23 cellular contexts compared by ENCODE assay signal in the genomic region with DNA sequence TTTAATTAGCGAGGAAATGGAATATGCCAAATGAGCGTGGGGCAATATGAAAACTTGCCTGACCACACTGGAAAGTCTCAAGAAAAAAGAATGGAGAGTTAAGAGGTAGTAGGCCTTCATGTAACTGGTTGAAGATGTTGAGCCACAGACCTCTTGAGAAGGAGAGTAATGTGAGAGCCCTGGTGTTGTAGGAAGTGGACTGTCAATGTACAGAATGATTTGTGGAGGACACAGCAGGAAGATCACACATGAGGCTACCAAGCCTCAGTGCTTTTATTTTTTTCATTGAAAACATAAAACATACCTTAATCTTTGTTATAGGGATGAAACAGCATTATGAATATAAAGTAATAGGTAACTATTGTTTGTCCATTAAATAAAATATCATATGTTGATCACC.
DNase-seq lines count a peak whose midpoint lies in the region; ATAC-seq, FAIRE-seq and TF ChIP-seq lines count a peak whose summit lies in the region.
"Had no signal": no experiment of that assay in that cellular context is flagged by ENCODE, and none has a peak within 500 bp of the region (broad histone marks: within the 10 kb centered on the region; RNA-seq: fewer than 3 reads in every experiment).

No MANE protein-coding gene starts in this region.

- TF ChIP-seq RAD21 in K562 (CRISPR knock-in tag; conservative IDR thresholded peaks at IDR 0.05 in 1 of 2, IDR thresholded peaks at IDR 0.05 in 1 of 2) = no peak

- in situ Hi-C loops in K562 (cut with MboI) = no loop called here

- H2AFZ ChIP-seq in K562 (ENCODE audit: low read depth, low read length) = peak overlapping the region; percentile 38; the same call in 1 of the 2 replicates

- no peaks in the 10 kb centered on the region for H3K9me3 Mint-ChIP-seq in activated CD4-positive, alpha-beta T cell treated with anti-CD3 and anti-CD28 coated beads, Interleukin-2, amount 10 ng/mL, durations not matched to agents 24 days and 14 days
- H3K9me3 Mint-ChIP-seq: CD4-positive, alpha-beta T cell had no signal

- no TSS peak for BruUV-seq in K562 (replicated peaks; lab: Mats Ljungman, UMichigan)

- no peak for TF ChIP-seq EP300 in K562 (IDR thresholded peaks at IDR 0.05; ENCODE audit: low read length)

- H3K36me3 Mint-ChIP-seq in activated CD4-positive, alpha-beta T cell treated with anti-CD3 and anti-CD28 coated beads, Interleukin-2, amount 10 ng/mL, durations not matched to agents 24 days and 14 days (ENCODE audit: low read depth) = no peaks in the 10 kb centered on the region
- H3K36me3 Mint-ChIP-seq: IgD-negative memory B cell had no signal

- H3K4me3 ChIP-seq in K562 (no peak overlapping the region), neutrophil (ENCODE audit: low read depth in 1 of 2, low read length in 1 of 2) (no peak overlapping the region), colonic mucosa (no peak overlapping the region)
- H3K4me3 ChIP-seq: A549, MG63, Peyer's patch had no signal

- H3K4me2 ChIP-seq in K562 (ENCODE audit: insufficient read depth, low read length) = no peak overlapping the region
- H3K4me2 ChIP-seq: A549 had no signal

- no peak for TF ChIP-seq POLR2A in K562 (conservative IDR thresholded peaks at IDR 0.05)

- H3K79me2 ChIP-seq in K562 (ENCODE audit: control insufficient read depth, insufficient read depth, low read length) = no peaks in the 10 kb centered on the region

- DNase-seq in HEK293T (ENCODE audit: extremely low spot score) (no peak), NCI-H69 (lab: John Stamatoyannopoulos, UW) (peak; percentile 33), K562 (ENCODE audit: extremely low read depth in 1 of 4, low spot score in 3 of 4) (no peak), colonic mucosa (no peak), islet precursor cell (no peak)
- DNase-seq in activated CD4-positive, alpha-beta T cell treated with anti-CD3 and anti-CD28 coated beads, Interleukin-2, amount 10 ng/mL, durations not matched to agents 24 days and 14 days = no peak
- DNase-seq: CD4-positive, alpha-beta T cell; COR-L47; DMS79 treated with DMSO at 0.1 percent for 48 hours; Karpas-422; MG63; NCI-H1092 treated with DMSO at 0.1 percent for 48 hours; NCI-H146; NCI-H2029 treated with DMSO at 0.1 percent for 48 hours; NCI-H2171 treated with DMSO at 0.1 percent for 48 hours; NCI-H526; Peyer's patch had no signal

- WGBS in K562 (ENCODE audit: insufficient coverage, low coverage, missing lambda C conversion rate) = 43% methylated on average over 2 of the region's 2 CpGs

- H3K27me3 ChIP-seq in K562 (ENCODE audit: control insufficient read depth in 2 of 2, insufficient read depth in 2 of 2, low read length in 2 of 2) = no peaks in the 10 kb centered on the region; a peak in 2 of 5 replicates
- no peaks in the 10 kb centered on the region for H3K27me3 ChIP-seq in neutrophil
- H3K27me3 ChIP-seq in colonic mucosa = no peaks in the 10 kb centered on the region
- H3K27me3 ChIP-seq: MG63, Peyer's patch had no signal

- peak; percentile 72 for ATAC-seq in K562
- no peak for ATAC-seq in HG02759 (IDR thresholded peaks at IDR 0.05; ENCODE audit: unreplicated experiment)
- ATAC-seq: A549, SK-N-SH treated with all-trans-retinoic acid at 6 μM for 48 hours had no signal

- H3K9ac ChIP-seq in K562 (ENCODE audit: insufficient read depth in 1 of 2, low read depth in 2 of 2, low read length in 2 of 2) (no peak overlapping the region), colonic mucosa (ENCODE audit: low read depth in 2 of 2, low read length in 2 of 2) (no peak overlapping the region)

- H3K9me1 ChIP-seq in K562 (ENCODE audit: control insufficient read depth, insufficient read depth, low read length) = no peaks in the 10 kb centered on the region

- H3K27ac Mint-ChIP-seq in activated CD4-positive, alpha-beta T cell treated with anti-CD3 and anti-CD28 coated beads, Interleukin-2, amount 10 ng/mL, durations not matched to agents 24 days and 14 days = no peak overlapping the region
- H3K27ac Mint-ChIP-seq: CD4-positive, alpha-beta T cell; IgD-negative memory B cell had no signal

- peak; percentile 52 for FAIRE-seq in K562 (lab: Jason Lieb, UNC)
- FAIRE-seq: A549, H54 had no signal

- peaks cover 4% of the 10 kb centered on the region for H3K27me3 Mint-ChIP-seq in activated CD4-positive, alpha-beta T cell treated with anti-CD3 and anti-CD28 coated beads, Interleukin-2, amount 10 ng/mL, durations not matched to agents 24 days and 14 days
- H3K27me3 Mint-ChIP-seq: CD4-positive, alpha-beta T cell; IgD-negative memory B cell had no signal

- H3K9me3 ChIP-seq in K562 (replicated peaks; ENCODE audit: control insufficient read depth, insufficient read depth, low read depth, low read length) (no peaks in the 10 kb centered on the region), neutrophil (no peaks in the 10 kb centered on the region), colonic mucosa (no peaks in the 10 kb centered on the region)
- H3K9me3 ChIP-seq: A549, MG63, Peyer's patch had no signal

- H3K36me3 ChIP-seq in K562 (ENCODE audit: control insufficient read depth, insufficient read depth, low read length) (no peaks in the 10 kb centered on the region), neutrophil (no peaks in the 10 kb centered on the region), colonic mucosa (no peaks in the 10 kb centered on the region)
- H3K36me3 ChIP-seq: MG63, Peyer's patch had no signal

- intact Hi-C loops in K562 (cut with micrococcal nuclease) (loop anchor here (5.0 kb wide), 1 partner anchor 40 kb away; no protein-coding TSS in a partner anchor), colonic mucosa (cut with DNase I) (no loop called here)
- intact Hi-C loops in activated CD4-positive, alpha-beta T cell treated with anti-CD3 and anti-CD28 coated beads, Interleukin-2, amount 10 ng/mL, durations not matched to agents 24 days and 14 days (cut with micrococcal nuclease) = no loop called here

- POLR2A ChIA-PET in HEK293T (lab: Yijun Ruan, JAX) (no interaction called here), K562 (lab: Yijun Ruan, JAX) (no interaction called here)

- no peak overlapping the region for H3K4me3 Mint-ChIP-seq in activated CD4-positive, alpha-beta T cell treated with anti-CD3 and anti-CD28 coated beads, Interleukin-2, amount 10 ng/mL, durations not matched to agents 24 days and 14 days
- H3K4me3 Mint-ChIP-seq: CD4-positive, alpha-beta T cell; IgD-negative memory B cell had no signal

- no peak for TF ChIP-seq CTCF in K562 (IDR thresholded peaks at IDR 0.05 in 2 of 3, conservative IDR thresholded peaks at IDR 0.05 in 1 of 3; ENCODE audit: insufficient read depth in 2 of 3, low read depth in 1 of 3, low read length in 3 of 3)
- TF ChIP-seq CTCF in neutrophil (IDR thresholded peaks at IDR 0.05) = no peak
- TF ChIP-seq CTCF in colonic mucosa (IDR thresholded peaks at IDR 0.05) = no peak

- no peaks in the 10 kb centered on the region for H4K20me1 ChIP-seq in K562 (replicated peaks; ENCODE audit: control insufficient read depth, insufficient read depth, low read length)

- H3K4me1 ChIP-seq in K562 (replicated peaks in 1 of 2; ENCODE audit: control insufficient read depth in 2 of 2, insufficient read depth in 2 of 2, low read length in 2 of 2) (peaks cover 0 to 12% of the 10 kb centered on the region in 2 experiments; a peak in 2 of 5 replicates), neutrophil (ENCODE audit: control insufficient read depth in 1 of 2, insufficient read depth in 1 of 2, low read depth in 1 of 2, low read length in 1 of 2) (peaks cover 25 to 39% of the 10 kb centered on the region in 2 experiments), colonic mucosa (no peaks in the 10 kb centered on the region)
- H3K4me1 ChIP-seq: A549, Peyer's patch had no signal

- CTCF ChIA-PET in HEK293T (lab: Yijun Ruan, JAX) (no interaction called here), K562 (lab: Yijun Ruan, JAX; ENCODE audit: low intra/inter-chr PET ratio) (no interaction called here)

- no peaks in the 10 kb centered on the region for H3K4me1 Mint-ChIP-seq in activated CD4-positive, alpha-beta T cell treated with anti-CD3 and anti-CD28 coated beads, Interleukin-2, amount 10 ng/mL, durations not matched to agents 24 days and 14 days
- H3K4me1 Mint-ChIP-seq: IgD-negative memory B cell had no signal

- H3K27ac ChIP-seq in K562 (ENCODE audit: extremely low read depth, low read depth, low read length) (no peak overlapping the region), neutrophil (peak overlapping the region; percentile 81), colonic mucosa (no peak overlapping the region)
- H3K27ac ChIP-seq: A549, Peyer's patch had no signal

TF ChIP-seq in HEK293T, 16 proteins besides CTCF, POLR2A, EP300 and RAD21:
- no peak for TF ChIP-seq FOXK2 (IDR thresholded peaks at IDR 0.05)
- TF ChIP-seq, protein P1, sequence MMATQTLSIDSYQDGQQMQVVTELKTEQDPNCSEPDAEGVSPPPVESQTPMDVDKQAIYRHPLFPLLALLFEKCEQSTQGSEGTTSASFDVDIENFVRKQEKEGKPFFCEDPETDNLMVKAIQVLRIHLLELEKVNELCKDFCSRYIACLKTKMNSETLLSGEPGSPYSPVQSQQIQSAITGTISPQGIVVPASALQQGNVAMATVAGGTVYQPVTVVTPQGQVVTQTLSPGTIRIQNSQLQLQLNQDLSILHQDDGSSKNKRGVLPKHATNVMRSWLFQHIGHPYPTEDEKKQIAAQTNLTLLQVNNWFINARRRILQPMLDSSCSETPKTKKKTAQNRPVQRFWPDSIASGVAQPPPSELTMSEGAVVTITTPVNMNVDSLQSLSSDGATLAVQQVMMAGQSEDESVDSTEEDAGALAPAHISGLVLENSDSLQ (IDR thresholded peaks at IDR 0.05) = peak; percentile 88
TF ChIP-seq in HEK293T: peak in this region for 1.

TF ChIP-seq in K562, 482 proteins besides CTCF, POLR2A, EP300 and RAD21 (continues in another document):
- no peak for TF ChIP-seq ATF1 (CRISPR knock-in tag; IDR thresholded peaks at IDR 0.05)
- no peak for TF ChIP-seq ATF1 (tag; IDR thresholded peaks at IDR 0.05)
- 0 out of 2 replicates have a peak, but pooled peaks have one; percentile 8 for TF ChIP-seq SPI1 (IDR thresholded peaks at IDR 0.05; ENCODE audit: borderline replicate concordance, low read depth, low read length)
- TF ChIP-seq MEIS2 (IDR thresholded peaks at IDR 0.05; ENCODE audit: partially characterized antibody) = peak; percentile 70
- TF ChIP-seq, protein P1 (IDR thresholded peaks at IDR 0.05) = peak; percentile 77
